ENCODE assay signal across 8 cellular contexts in genomic region chrX:153400146-153401132, GRCh38. TPM values are rescaled to one million over a fixed set of nuclear protein-coding genes. Genes with fewer than 3 reads are reported as not detected.
A peak's percentile ranks its signal among the peaks of the same experiment; 100 is the strongest.
DNase-seq lines count a peak whose midpoint lies in the region; ATAC-seq and TF ChIP-seq lines count a peak whose summit lies in the region.

No MANE protein-coding gene starts in this region.

- TF ChIP-seq CTCF in fibroblast of mammary gland (conservative IDR thresholded peaks at IDR 0.05; ENCODE audit: control insufficient read depth, insufficient read depth, low read depth, low read length): peak; percentile 73

- CTCF ChIA-PET in activated CD8-positive, alpha-beta T cell treated with anti-CD3 and anti-CD28 coated beads, Interleukin-2, amount 10 ng/mL, durations not matched to agents 7 days and 5 days (lab: Charles Lee): interaction anchor here (1.0 kb wide), 1 partner anchor 70 kb away, joined by 3 read pairs; the partner anchor contains the start of gene HAUS7

- peaks cover 9% of the 10 kb centered on the region for H3K4me1 Mint-ChIP-seq in activated CD8-positive, alpha-beta T cell treated with anti-CD3 and anti-CD28 coated beads, Interleukin-2, amount 10 ng/mL, durations not matched to agents 7 days and 5 days (ENCODE audit: low read depth)

- DNase-seq in NCI-H1436 (lab: John Stamatoyannopoulos, UW): peak; percentile 53
- no peak for DNase-seq in NCI-H1436 treated with DMSO at 0.1 percent for 48 hours (lab: John Stamatoyannopoulos, UW)
- peak; percentile 33 for DNase-seq in NCI-H1092 (lab: John Stamatoyannopoulos, UW)
- DNase-seq in activated CD8-positive, alpha-beta T cell treated with anti-CD3 and anti-CD28 coated beads, Interleukin-2, amount 10 ng/mL, durations not matched to agents 7 days and 5 days: peak; percentile 58
- peak; percentile 20 for DNase-seq in fibroblast of mammary gland (ENCODE audit: low read depth)
- peak; percentile 2 to 51 for DNase-seq in stimulated activated CD4-positive, alpha-beta T cell treated with anti-CD3 and anti-CD28 coated beads, Interleukin-12 subunit alpha, Interleukin-12 subunit beta, amount 100 ng/mL, for 24 hours (ENCODE audit: low read depth in 2 of 2)

- no peaks in the 10 kb centered on the region for H3K36me3 Mint-ChIP-seq in activated CD8-positive, alpha-beta T cell treated with anti-CD3 and anti-CD28 coated beads, Interleukin-2, amount 10 ng/mL, durations not matched to agents 7 days and 5 days (ENCODE audit: low read depth)

- TF ChIP-seq POLR2A in GM18505 (IDR thresholded peaks at IDR 0.05; ENCODE audit: borderline replicate concordance, extremely low read depth, insufficient read depth, insufficient read length): no peak

- no peak overlapping the region for H3K4me3 ChIP-seq in fibroblast of mammary gland (ENCODE audit: control insufficient read depth, low read depth, low read length)

- H3K9me3 Mint-ChIP-seq in activated CD8-positive, alpha-beta T cell treated with anti-CD3 and anti-CD28 coated beads, Interleukin-2, amount 10 ng/mL, durations not matched to agents 7 days and 5 days (ENCODE audit: insufficient read depth): no peaks in the 10 kb centered on the region

- POLR2A ChIA-PET in activated CD8-positive, alpha-beta T cell treated with anti-CD3 and anti-CD28 coated beads, Interleukin-2, amount 10 ng/mL, durations not matched to agents 7 days and 5 days (lab: Charles Lee): no interaction called here

- no peak overlapping the region for H3K4me3 Mint-ChIP-seq in activated CD8-positive, alpha-beta T cell treated with anti-CD3 and anti-CD28 coated beads, Interleukin-2, amount 10 ng/mL, durations not matched to agents 7 days and 5 days

- H3K27ac Mint-ChIP-seq in activated CD8-positive, alpha-beta T cell treated with anti-CD3 and anti-CD28 coated beads, Interleukin-2, amount 10 ng/mL, durations not matched to agents 7 days and 5 days: no peak overlapping the region

- peak; percentile 58 for ATAC-seq in activated CD8-positive, alpha-beta T cell treated with anti-CD3 and anti-CD28 coated beads, Interleukin-2, amount 10 ng/mL, durations not matched to agents 7 days and 5 days
- ATAC-seq in GM19397 (IDR thresholded peaks at IDR 0.05; ENCODE audit: unreplicated experiment) (no peak), GM18505 (IDR thresholded peaks at IDR 0.05; ENCODE audit: unreplicated experiment) (no peak)

- H3K27me3 Mint-ChIP-seq in activated CD8-positive, alpha-beta T cell treated with anti-CD3 and anti-CD28 coated beads, Interleukin-2, amount 10 ng/mL, durations not matched to agents 7 days and 5 days (ENCODE audit: low read depth): peaks cover 5% of the 10 kb centered on the region

RNA-seq across cellular contexts. Expression of gene PNMA6E, which starts 0.7 kb away (rescaled TPM):
- total RNA-seq in activated CD8-positive, alpha-beta T cell treated with anti-CD3 and anti-CD28 coated beads, Interleukin-2, amount 10 ng/mL, durations not matched to agents 7 days and 5 days: not detected

RNA-seq across cellular contexts. Expression of gene ZFP92, which starts 10.8 kb away (rescaled TPM):
- total RNA-seq in activated CD8-positive, alpha-beta T cell treated with anti-CD3 and anti-CD28 coated beads, Interleukin-2, amount 10 ng/mL, durations not matched to agents 7 days and 5 days: 1 to 10 TPM; 1.5 to 1.6 TPM

RNA-seq across cellular contexts. Expression of gene TREX2, which starts 45.4 kb away (rescaled TPM):
- 1 to 10 TPM; 3.6 to 3.8 TPM for total RNA-seq in activated CD8-positive, alpha-beta T cell treated with anti-CD3 and anti-CD28 coated beads, Interleukin-2, amount 10 ng/mL, durations not matched to agents 7 days and 5 days
